ENCODE assay signal across 18 cellular contexts in genomic region chr6:148954461-148954860, GRCh38.
DNase-seq lines count a peak whose midpoint lies in the region; ATAC-seq and TF ChIP-seq lines count a peak whose summit lies in the region.
"Had no signal": no experiment of that assay in that cellular context is flagged by ENCODE, and none has a peak within 500 bp of the region (broad histone marks: within the 10 kb centered on the region; RNA-seq: fewer than 3 reads in every experiment).

No MANE protein-coding gene starts in this region.

- H3K27ac ChIP-seq in cardiac muscle cell: peak overlapping the region; percentile 65
- no peak overlapping the region for H3K27ac ChIP-seq in heart left ventricle
- H3K27ac ChIP-seq in SJCRH30: peak overlapping the region; percentile 73
- H3K27ac ChIP-seq in trophoblast cell (ENCODE audit: low read depth, low read length): no peak overlapping the region
- H3K27ac ChIP-seq: A549, BLaER1, C4-2B had no signal

- DNase-seq in cardiac muscle cell (ENCODE audit: low read depth in 1 of 2, low spot score in 1 of 2) (no peak), heart left ventricle (no peak), SJCRH30 (peak in 1 of 2 experiments; percentile 31), fibroblast of mammary gland (ENCODE audit: low read depth) (peak; percentile 32), trophoblast cell (no peak), AG20443 (ENCODE audit: low spot score) (no peak)
- DNase-seq: 8988T; Caco-2; CD4-positive, CD25-positive, alpha-beta regulatory T cell; CD8-positive, alpha-beta T cell; DMS153; DND-41; GOT3 had no signal

- H4K12ac ChIP-seq in trophoblast cell (ENCODE audit: low read depth, low read length): no peak overlapping the region

- H3K79me1 ChIP-seq in trophoblast cell (ENCODE audit: low read length): no peaks in the 10 kb centered on the region

- H2BK5ac ChIP-seq in trophoblast cell (ENCODE audit: low read depth, low read length, poor library complexity): no peak overlapping the region

- no peak overlapping the region for H3K18ac ChIP-seq in trophoblast cell (ENCODE audit: low read length)

- no peaks in the 10 kb centered on the region for H3K9me3 ChIP-seq in cardiac muscle cell (ENCODE audit: low read depth)
- no peaks in the 10 kb centered on the region for H3K9me3 ChIP-seq in heart left ventricle
- H3K9me3 ChIP-seq in SJCRH30 (replicated peaks): 0 out of 2 replicates have a peak, but pooled peaks cover 5% of the 10 kb centered on the region
- no peaks in the 10 kb centered on the region for H3K9me3 ChIP-seq in trophoblast cell (ENCODE audit: insufficient read depth, low read depth, low read length)
- H3K9me3 ChIP-seq: A549, Caco-2, HAP-1 had no signal

- no peak overlapping the region for H3K4me2 ChIP-seq in trophoblast cell (ENCODE audit: low read length)
- H3K4me2 ChIP-seq: A549, BLaER1 had no signal

- no peak overlapping the region for H3K23ac ChIP-seq in trophoblast cell (ENCODE audit: low read length)

- H3K4me3 ChIP-seq in cardiac muscle cell (no peak overlapping the region), heart left ventricle (no peak overlapping the region), SJCRH30 (no peak overlapping the region), fibroblast of mammary gland (ENCODE audit: control insufficient read depth, low read depth, low read length) (no peak overlapping the region), trophoblast cell (ENCODE audit: low read depth, low read length) (no peak overlapping the region)
- H3K4me3 ChIP-seq: A549, BLaER1, HAP-1 had no signal

- H3K14ac ChIP-seq in trophoblast cell (ENCODE audit: low read length): no peak overlapping the region

- H3K27me3 ChIP-seq in cardiac muscle cell: no peaks in the 10 kb centered on the region
- H3K27me3 ChIP-seq in heart left ventricle: no peaks in the 10 kb centered on the region
- H3K27me3 ChIP-seq in SJCRH30: no peaks in the 10 kb centered on the region
- H3K27me3 ChIP-seq in trophoblast cell (ENCODE audit: insufficient read depth, low read length): no peaks in the 10 kb centered on the region
- H3K27me3 ChIP-seq: BLaER1 had no signal

- H3K4me1 ChIP-seq in cardiac muscle cell (ENCODE audit: low read depth) (peaks cover 22% of the 10 kb centered on the region), heart left ventricle (peaks cover 0 to 3% (median 0%) of the 10 kb centered on the region in 12 donors), SJCRH30 (peaks cover 58% of the 10 kb centered on the region), trophoblast cell (ENCODE audit: control insufficient read depth in 1 of 2, insufficient read depth in 2 of 2, low read length in 2 of 2) (no peaks in the 10 kb centered on the region)
- H3K4me1 ChIP-seq: A549, Caco-2, HAP-1 had no signal

- H4K91ac ChIP-seq in trophoblast cell (ENCODE audit: low read depth, low read length): no peak overlapping the region

- no peak overlapping the region for H2BK12ac ChIP-seq in trophoblast cell (ENCODE audit: low read length)

- no peaks in the 10 kb centered on the region for H3K79me2 ChIP-seq in trophoblast cell (ENCODE audit: control insufficient read depth, insufficient read depth, low read length, poor library complexity)

- no peak overlapping the region for H2AK5ac ChIP-seq in trophoblast cell (ENCODE audit: low read length)

- H4K8ac ChIP-seq in trophoblast cell (ENCODE audit: low read depth, low read length): no peak overlapping the region

- WGBS in heart left ventricle, 4 donors: 91 to 96% (median 95%) methylated on average over 6 of the region's 6 CpGs
- no CpG with 5 or more reads among the region's 6 CpGs for whole genome bisulfite sequencing in trophoblast cell (ENCODE audit: extremely low coverage, insufficient coverage, insufficient read length)

- no peak overlapping the region for H2AFZ ChIP-seq in trophoblast cell (ENCODE audit: insufficient read depth, low read length, poor library complexity)

- ATAC-seq in heart left ventricle (no peak), HG02970 (IDR thresholded peaks at IDR 0.05; ENCODE audit: low FRiP score, unreplicated experiment) (no peak)
- ATAC-seq: A549; CD8-positive, alpha-beta T cell had no signal

- no peak overlapping the region for H3K4ac ChIP-seq in trophoblast cell (ENCODE audit: low read depth, low read length)

- TF ChIP-seq POLR2A in heart left ventricle (IDR thresholded peaks at IDR 0.05): no peak

- intact Hi-C loops in heart left ventricle (cut with DNase I): loop anchor here in 1 of 10 donors (5.0 kb wide), 1 partner anchor 212 kb away; no protein-coding TSS in a partner anchor

- no peak for TF ChIP-seq CTCF in cardiac muscle cell (IDR thresholded peaks at IDR 0.05; ENCODE audit: low read depth, low read length)
- no peak for TF ChIP-seq CTCF in heart left ventricle (IDR thresholded peaks at IDR 0.05)
- TF ChIP-seq CTCF in fibroblast of mammary gland (conservative IDR thresholded peaks at IDR 0.05; ENCODE audit: control insufficient read depth, insufficient read depth, low read depth, low read length): no peak

- H3K36me3 ChIP-seq in cardiac muscle cell: no peaks in the 10 kb centered on the region
- H3K36me3 ChIP-seq in heart left ventricle: no peaks in the 10 kb centered on the region
- no peaks in the 10 kb centered on the region for H3K36me3 ChIP-seq in SJCRH30
- H3K36me3 ChIP-seq in trophoblast cell (ENCODE audit: control insufficient read depth in 1 of 2, insufficient read depth in 2 of 2, low read length in 2 of 2): peaks cover 0 to 2% of the 10 kb centered on the region in 2 experiments
- H3K36me3 ChIP-seq: HAP-1 had no signal

- no peak overlapping the region for H3K9ac ChIP-seq in trophoblast cell (ENCODE audit: low read length)
- H3K9ac ChIP-seq: BLaER1 had no signal

- no peak overlapping the region for H2BK120ac ChIP-seq in trophoblast cell (ENCODE audit: insufficient read depth, low read length, poor library complexity)

Comparison
In these comparisons a context has a peak if more than half of its experiments do, and no peak if none do; other contexts are left out.
1. H3K27ac ChIP-seq: peak in cardiac muscle cell (single experiment) and SJCRH30 (single experiment); none in heart left ventricle (0 of 12) and trophoblast cell (single experiment).